In genomic region chr4:76449824-76450223, GRCh38 we compare ENCODE assay signal across 1 cellular context.
A peak's percentile ranks its signal among the peaks of the same experiment; 100 is the strongest.
TF ChIP-seq lines count a peak whose summit lies in the region.

No MANE protein-coding gene starts in this region.

TF ChIP-seq in IMR-90, 13 proteins besides CTCF, POLR2A, EP300 and RAD21:
- 0 out of 2 replicates have a peak, but pooled peaks have one; percentile 32 for TF ChIP-seq CEBPB (IDR thresholded peaks at IDR 0.05; ENCODE audit: low read depth, low read length)
- no peak for TF ChIP-seq NFE2L2 (IDR thresholded peaks at IDR 0.05; ENCODE audit: low read depth, low read length)
